Comparison of ENCODE assay signal across 18 cellular contexts in genomic region chr3:13082677-13083076, GRCh38.
"Had no signal": no experiment of that assay in that cellular context is flagged by ENCODE, and none has a peak within 500 bp of the region (broad histone marks: within the 10 kb centered on the region; RNA-seq: fewer than 3 reads in every experiment).

No MANE protein-coding gene starts in this region.

- H3K4me2 ChIP-seq: smooth muscle cell had no signal

- H3K27ac ChIP-seq: epithelial cell of prostate, gastroesophageal sphincter, sigmoid colon, thoracic aorta, upper lobe of left lung had no signal

- DNase-seq: activated CD4-positive, alpha-beta memory T cell treated with anti-CD3 and anti-CD28 coated beads for 36 hours; activated CD4-positive, alpha-beta T cell treated with anti-CD3 and anti-CD28 coated beads for 36 hours; activated effector memory CD4-positive, alpha-beta T cell treated with Interleukin-2 at 50 U/mL for 16 hours; activated naive CD4-positive, alpha-beta T cell treated with anti-CD3 and anti-CD28 coated beads for 36 hours; activated T-cell treated with anti-CD3 and anti-CD28 coated beads, Interleukin-2, amount 50 U/mL, for 72 hours; head of caudate nucleus; islet precursor cell; left colon; sigmoid colon; stimulated activated CD4-positive, alpha-beta T cell treated with anti-CD3 and anti-CD28 coated beads, Interleukin-15, amount 100 ng/mL, for 24 hours; stimulated activated naive CD4-positive, alpha-beta T cell; T-helper 9 cell; upper lobe of left lung had no signal

- H3K27me3 ChIP-seq: gastroesophageal sphincter, upper lobe of left lung had no signal

- ATAC-seq: activated CD4-positive, alpha-beta T cell treated with anti-CD3 and anti-CD28 coated beads for 36 hours; activated T-cell treated with anti-CD3 and anti-CD28 coated beads, Interleukin-2, amount 50 U/mL, for 72 hours; gastroesophageal sphincter; left colon; natural killer cell treated with Interleukin-12 subunit alpha and Interleukin-12 subunit beta and Interleukin-15 and Interleukin-18, amount 100 ng/mL, for 72 hours had no signal

- H3K4me3 ChIP-seq: gastroesophageal sphincter, sigmoid colon, smooth muscle cell, thoracic aorta, upper lobe of left lung had no signal

- H3K9me3 ChIP-seq: gastroesophageal sphincter, sigmoid colon, thoracic aorta, upper lobe of left lung had no signal

- H3K36me3 ChIP-seq: gastroesophageal sphincter, sigmoid colon, thoracic aorta, upper lobe of left lung had no signal
